In genomic region chr12:73629893-73630872, GRCh38 we compare ENCODE assay signal across 32 cellular contexts.
DNase-seq lines count a peak whose midpoint lies in the region; ATAC-seq and TF ChIP-seq lines count a peak whose summit lies in the region.
"Had no signal": no experiment of that assay in that cellular context is flagged by ENCODE, and none has a peak within 500 bp of the region (broad histone marks: within the 10 kb centered on the region; RNA-seq: fewer than 3 reads in every experiment).

No MANE protein-coding gene starts in this region.

- TF ChIP-seq CTCF in H9 (conservative IDR thresholded peaks at IDR 0.05) (no peak; the same call in 2 of the 3 replicates), WTC11 (IDR thresholded peaks at IDR 0.05) (no peak), breast epithelium (IDR thresholded peaks at IDR 0.05) (no peak), left ventricle myocardium inferior (IDR thresholded peaks at IDR 0.05; ENCODE audit: borderline replicate concordance) (no peak), ascending aorta (IDR thresholded peaks at IDR 0.05) (no peak)

- H3K4me3 ChIP-seq in neuron (ENCODE audit: low read length) (no peak overlapping the region), breast epithelium (no peak overlapping the region), left ventricle myocardium inferior (no peak overlapping the region), ascending aorta (no peak overlapping the region)
- H3K4me3 ChIP-seq: mucosa of descending colon, Peyer's patch, spleen, testis had no signal

- H3K23me2 ChIP-seq in H9 (ENCODE audit: insufficient read length, low read depth, low read length, poor library complexity, severe bottlenecking): no peaks in the 10 kb centered on the region

- H3K9me3 ChIP-seq in H9 (ENCODE audit: control insufficient read depth, low read depth, low read length) (no peaks in the 10 kb centered on the region), neuron (ENCODE audit: low read length) (no peaks in the 10 kb centered on the region), breast epithelium (no peaks in the 10 kb centered on the region), left ventricle myocardium inferior (replicated peaks) (no peaks in the 10 kb centered on the region), ascending aorta (no peaks in the 10 kb centered on the region)
- H3K9me3 ChIP-seq: Peyer's patch, spleen, testis had no signal

- no peak overlapping the region for H3K23ac ChIP-seq in H9 (ENCODE audit: insufficient read length, low read depth, low read length)

- DNase-seq in H9: peak; percentile 40
- DNase-seq in WTC11 (ENCODE audit: low spot score): peak; percentile 16
- DNase-seq in iPS DF 4.7 (ENCODE audit: extremely low read depth, low spot score): peak; percentile 46
- no peak for DNase-seq in breast epithelium (ENCODE audit: low spot score in 2 of 2)
- DNase-seq in left ventricle myocardium inferior: no peak
- no peak for DNase-seq in NCI-H146 (lab: John Stamatoyannopoulos, UW)
- no peak for DNase-seq in ascending aorta (ENCODE audit: low spot score in 2 of 2)
- DNase-seq: activated CD4-positive, alpha-beta T cell treated with anti-CD3 and anti-CD28 coated beads for 4 hours; activated CD8-positive, alpha-beta T cell treated with anti-CD3 and anti-CD28 coated beads, Interleukin-2, amount 10 ng/mL, durations not matched to agents 7 days and 5 days; activated naive CD4-positive, alpha-beta T cell treated with anti-CD3 and anti-CD28 coated beads, Interleukin-2, amount 50 U/mL, for 16 hours; CD4-positive, alpha-beta T cell; DND-41; GOT3; hippocampal formation; mucosa of descending colon; natural killer cell; NCI-H1436 treated with DMSO at 0.1 percent for 48 hours; NCI-H345; Peyer's patch; right cardiac atrium; SIG-M5; spleen; stimulated activated CD4-positive, alpha-beta T cell treated with anti-CD3 and anti-CD28 coated beads, Interleukin-2, amount 100 ng/mL, for 24 hours; SW 1271; T-helper 9 cell; testis had no signal

- H3K4ac ChIP-seq in H9 (ENCODE audit: low read depth, low read length): no peak overlapping the region

- peak overlapping the region in 1 of 2 experiments; percentile 73; a peak in 2 of 5 replicates for H3K4me3 Mint-ChIP-seq in H9
- peak overlapping the region; percentile 48 for H3K4me3 Mint-ChIP-seq in WTC11
- H3K4me3 Mint-ChIP-seq: activated CD8-positive, alpha-beta T cell treated with anti-CD3 and anti-CD28 coated beads, Interleukin-2, amount 10 ng/mL, durations not matched to agents 7 days and 5 days; activated T-helper 17 cell treated with anti-CD3 and anti-CD28 coated beads, Interleukin-2, amount 50 U/mL, for 72 hours; brain; CD4-positive, alpha-beta T cell; IgD-negative memory B cell; natural killer cell; stimulated activated naive CD8-positive, alpha-beta T cell treated with anti-CD3 and anti-CD28 coated beads, Interleukin-15, Interleukin-2, amounts not matched to agents 100 ng/mL and 50 ng/mL, for 24 hours had no signal

- no peak for TF ChIP-seq POLR2A in breast epithelium (IDR thresholded peaks at IDR 0.05)

- no peak overlapping the region for H2BK120ac ChIP-seq in H9 (ENCODE audit: low read depth, low read length, poor library complexity, severe bottlenecking)

- H2BK15ac ChIP-seq in H9 (ENCODE audit: low read depth, low read length): no peak overlapping the region

- H3K4me2 ChIP-seq in H9 (ENCODE audit: insufficient read depth, insufficient read length, low read length): no peak overlapping the region

- CTCF ChIA-PET in WTC11 (lab: Charles Lee): interaction anchor here (0.8 kb wide), 1 partner anchor 26 kb away, joined by 3 read pairs; no protein-coding TSS in a partner anchor

- no peak overlapping the region for H4K5ac ChIP-seq in H9 (ENCODE audit: insufficient read length, low read depth, low read length)

- H4K8ac ChIP-seq in H9 (replicated peaks; ENCODE audit: insufficient read length, low read depth, low read length): no peak overlapping the region

- no peaks in the 10 kb centered on the region for H3K27me3 ChIP-seq in H9 (ENCODE audit: insufficient read depth, low read length)
- H3K27me3 ChIP-seq in neuron (ENCODE audit: insufficient read depth, low read length): no peaks in the 10 kb centered on the region
- no peaks in the 10 kb centered on the region for H3K27me3 ChIP-seq in breast epithelium
- H3K27me3 ChIP-seq in left ventricle myocardium inferior (ENCODE audit: low read depth): no peaks in the 10 kb centered on the region
- H3K27me3 ChIP-seq in ascending aorta: no peaks in the 10 kb centered on the region
- H3K27me3 ChIP-seq: Peyer's patch, spleen, testis had no signal

- intact Hi-C loops in breast epithelium (cut with DNase I; ENCODE audit: low total_unique reads) (no loop called here), left ventricle myocardium inferior (cut with micrococcal nuclease) (no loop called here), ascending aorta (cut with DNase I) (no loop called here)

- POLR2A ChIA-PET in WTC11 (lab: Charles Lee): interaction anchor here (0.5 to 0.6 kb wide), 2 partner anchors 521 to 789 kb away, joined by 4 to 9 read pairs; no protein-coding TSS in a partner anchor

- no peak overlapping the region for H2BK12ac ChIP-seq in H9 (ENCODE audit: insufficient read length, low read depth, low read length)

- no peak overlapping the region for H2AK5ac ChIP-seq in H9 (ENCODE audit: insufficient read length, low read length)

- no CpG with 5 or more reads among the region's 4 CpGs for WGBS in H9 (ENCODE audit: extremely low coverage, insufficient read length, low lambda C conversion rate)

- H3K79me1 ChIP-seq in H9 (ENCODE audit: insufficient read depth, low read depth, low read length, poor library complexity, severe bottlenecking): no peaks in the 10 kb centered on the region

- H3K9me3 Mint-ChIP-seq in H9: no peaks in the 10 kb centered on the region
- H3K9me3 Mint-ChIP-seq in WTC11: no peaks in the 10 kb centered on the region
- H3K9me3 Mint-ChIP-seq: activated T-helper 17 cell treated with anti-CD3 and anti-CD28 coated beads, Interleukin-2, amount 50 U/mL, for 72 hours; brain; CD4-positive, alpha-beta T cell; IgD-negative memory B cell; stimulated activated naive CD8-positive, alpha-beta T cell treated with anti-CD3 and anti-CD28 coated beads, Interleukin-15, Interleukin-2, amounts not matched to agents 100 ng/mL and 50 ng/mL, for 24 hours had no signal

- no peak overlapping the region for H3K18ac ChIP-seq in H9 (ENCODE audit: insufficient read length, low read depth, low read length)

- H2BK20ac ChIP-seq in H9 (ENCODE audit: low read depth, low read length, poor library complexity, severe bottlenecking): no peak overlapping the region

- no peaks in the 10 kb centered on the region for H3K27me3 Mint-ChIP-seq in H9 (ENCODE audit: low read depth)
- no peaks in the 10 kb centered on the region for H3K27me3 Mint-ChIP-seq in WTC11 (ENCODE audit: low read depth)
- H3K27me3 Mint-ChIP-seq: activated T-helper 17 cell treated with anti-CD3 and anti-CD28 coated beads, Interleukin-2, amount 50 U/mL, for 72 hours; brain; CD4-positive, alpha-beta T cell; IgD-negative memory B cell; stimulated activated naive CD8-positive, alpha-beta T cell treated with anti-CD3 and anti-CD28 coated beads, Interleukin-15, Interleukin-2, amounts not matched to agents 100 ng/mL and 50 ng/mL, for 24 hours had no signal

- H3K36me3 Mint-ChIP-seq in H9 (ENCODE audit: insufficient read depth in 1 of 3, low read depth in 3 of 3) (no peaks in the 10 kb centered on the region), WTC11 (no peaks in the 10 kb centered on the region)
- H3K36me3 Mint-ChIP-seq: brain, IgD-negative memory B cell, natural killer cell had no signal

- ATAC-seq in WTC11: peak; percentile 88
- ATAC-seq: activated CD8-positive, alpha-beta T cell treated with anti-CD3 and anti-CD28 coated beads, Interleukin-2, amount 10 ng/mL, durations not matched to agents 7 days and 5 days; activated T-helper 17 cell treated with anti-CD3 and anti-CD28 coated beads, Interleukin-2, amount 50 U/mL, for 72 hours; mucosa of descending colon; natural killer cell; right cardiac atrium had no signal

- no peaks in the 10 kb centered on the region for H3K36me3 ChIP-seq in neuron (ENCODE audit: insufficient read depth, low read length)
- no peaks in the 10 kb centered on the region for H3K36me3 ChIP-seq in breast epithelium
- H3K36me3 ChIP-seq in left ventricle myocardium inferior: no peaks in the 10 kb centered on the region
- no peaks in the 10 kb centered on the region for H3K36me3 ChIP-seq in ascending aorta
- H3K36me3 ChIP-seq: Peyer's patch, spleen had no signal

- H2AFZ ChIP-seq in H9 (ENCODE audit: low read length) (no peak overlapping the region), neuron (ENCODE audit: low read depth, low read length) (peak overlapping the region; percentile 45)
- H2AFZ ChIP-seq: parathyroid adenoma had no signal

- no peak overlapping the region for H3K14ac ChIP-seq in H9 (ENCODE audit: insufficient read depth, low read length)

- no peak overlapping the region for H3K27ac ChIP-seq in H9 (ENCODE audit: insufficient read length, low read depth, low read length)
- H3K27ac ChIP-seq in breast epithelium: no peak overlapping the region
- H3K27ac ChIP-seq in left ventricle myocardium inferior (replicated peaks): no peak overlapping the region
- H3K27ac ChIP-seq in ascending aorta: no peak overlapping the region
- H3K27ac ChIP-seq: parathyroid adenoma, Peyer's patch, spleen, testis had no signal

- no peak overlapping the region for H2BK5ac ChIP-seq in H9 (ENCODE audit: insufficient read length, low read length)

- H3K4me1 Mint-ChIP-seq in H9 (peaks cover 18 to 32% of the 10 kb centered on the region in 2 experiments), WTC11 (peaks cover 44% of the 10 kb centered on the region)
- H3K4me1 Mint-ChIP-seq: activated T-helper 17 cell treated with anti-CD3 and anti-CD28 coated beads, Interleukin-2, amount 50 U/mL, for 72 hours; natural killer cell had no signal

- H3K27ac Mint-ChIP-seq in H9: peak overlapping the region in 2 of 3 experiments; percentile 91 to 94; a peak in 5 of 7 replicates
- peak overlapping the region; percentile 85 for H3K27ac Mint-ChIP-seq in WTC11
- H3K27ac Mint-ChIP-seq: activated CD8-positive, alpha-beta T cell treated with anti-CD3 and anti-CD28 coated beads, Interleukin-2, amount 10 ng/mL, durations not matched to agents 7 days and 5 days; activated T-helper 17 cell treated with anti-CD3 and anti-CD28 coated beads, Interleukin-2, amount 50 U/mL, for 72 hours; brain; CD4-positive, alpha-beta T cell; IgD-negative memory B cell; natural killer cell; stimulated activated naive CD8-positive, alpha-beta T cell treated with anti-CD3 and anti-CD28 coated beads, Interleukin-15, Interleukin-2, amounts not matched to agents 100 ng/mL and 50 ng/mL, for 24 hours had no signal

- H3K4me1 ChIP-seq in H9 (ENCODE audit: insufficient read depth, low read length) (no peaks in the 10 kb centered on the region; the same call in 1 of the 2 replicates), neuron (ENCODE audit: insufficient read depth, low read length) (no peaks in the 10 kb centered on the region), breast epithelium (no peaks in the 10 kb centered on the region), left ventricle myocardium inferior (no peaks in the 10 kb centered on the region), ascending aorta (no peaks in the 10 kb centered on the region)
- H3K4me1 ChIP-seq: parathyroid adenoma, Peyer's patch, spleen, testis had no signal

- no peak overlapping the region for H3K56ac ChIP-seq in H9 (ENCODE audit: insufficient read length, low read depth, low read length)

- H3T11ph ChIP-seq in H9 (ENCODE audit: low read length): no peak overlapping the region

- H4K91ac ChIP-seq in H9 (ENCODE audit: insufficient read length, low read depth, low read length): no peak overlapping the region

- no peaks in the 10 kb centered on the region for H4K20me1 ChIP-seq in H9 (ENCODE audit: control insufficient read depth, insufficient read depth, insufficient read length)

- H3K9ac ChIP-seq in H9 (ENCODE audit: extremely low read depth, insufficient read length, low read length): no peak overlapping the region
- H3K9ac ChIP-seq: parathyroid adenoma had no signal

- no peaks in the 10 kb centered on the region for H3K79me2 ChIP-seq in H9 (ENCODE audit: insufficient read depth, low read length)
- H3K79me2 ChIP-seq: parathyroid adenoma had no signal

Comparison
In these comparisons a context has a peak if more than half of its experiments do, and no peak if none do; other contexts are left out.
1. DNase-seq: peak in H9 (single experiment), WTC11 (single experiment) and iPS DF 4.7 (single experiment); none in breast epithelium (0 of 2), left ventricle myocardium inferior (single experiment), NCI-H146 (single experiment) and ascending aorta (0 of 2).